13 cellular contexts compared by ENCODE assay signal in genomic region chr2:6103949-6104348, GRCh38.
DNase-seq lines count a peak whose midpoint lies in the region; ATAC-seq, FAIRE-seq and TF ChIP-seq lines count a peak whose summit lies in the region.
"Had no signal": no experiment of that assay in that cellular context is flagged by ENCODE, and none has a peak within 500 bp of the region (broad histone marks: within the 10 kb centered on the region; RNA-seq: fewer than 3 reads in every experiment).

No MANE protein-coding gene starts in this region.

- no peaks in the 10 kb centered on the region for H3K36me3 ChIP-seq in small intestine (ENCODE audit: control insufficient read depth in 2 of 2, insufficient read depth in 2 of 2, low read length in 2 of 2)

- H3K27me3 ChIP-seq in small intestine (ENCODE audit: control insufficient read depth in 2 of 2, insufficient read depth in 2 of 2, low read length in 2 of 2): no peaks in the 10 kb centered on the region

- no peak for TF ChIP-seq POLR2A in lower leg skin (IDR thresholded peaks at IDR 0.05)

- intact Hi-C loops in lower leg skin (cut with DNase I; ENCODE audit: low total_unique reads): no loop called here

- WGBS in small intestine, 3 donors: 18 to 63% (median 49%) methylated on average over 3 of the region's 3 CpGs
- 72 to 83% methylated on average over 3 of the region's 3 CpGs for WGBS in lower leg skin, 2 donors

- no peak for TF ChIP-seq CTCF in lower leg skin (IDR thresholded peaks at IDR 0.05)

- no peak overlapping the region for H3K27ac ChIP-seq in small intestine (ENCODE audit: low read depth in 1 of 2, low read length in 1 of 2)

- H3K4me1 ChIP-seq in small intestine (ENCODE audit: control insufficient read depth in 2 of 2, insufficient read depth in 1 of 2, low read depth in 1 of 2, low read length in 1 of 2): no peaks in the 10 kb centered on the region

- no peak for FAIRE-seq in small intestine (lab: Jason Lieb, UNC)
- FAIRE-seq: TTC549 had no signal

- DNase-seq in NCI-H1417 (lab: John Stamatoyannopoulos, UW) (peak; percentile 34 to 79 (median 72)), NCI-H1417 treated with DMSO at 0.1 percent for 48 hours (lab: John Stamatoyannopoulos, UW) (no peak), NCI-H128 (lab: John Stamatoyannopoulos, UW; ENCODE audit: unreplicated experiment) (peak; percentile 14), OCI-M1 (lab: John Stamatoyannopoulos, UW) (peak; percentile 12), small intestine (peak; percentile 29), lower leg skin (ENCODE audit: low spot score in 2 of 2) (no peak)
- DNase-seq in activated naive CD4-positive, alpha-beta T cell treated with Interleukin-2 at 50 U/mL for 16 hours: no peak
- DNase-seq: 8988T; activated CD8-positive, alpha-beta memory T cell treated with anti-CD3 and anti-CD28 coated beads, Interleukin-2, amount 50 U/mL, for 4 hours; immature natural killer cell had no signal

- no peak for ATAC-seq in GM21825 (IDR thresholded peaks at IDR 0.05; ENCODE audit: unreplicated experiment)
- ATAC-seq: right cardiac atrium had no signal

- H3K4me3 ChIP-seq in small intestine (ENCODE audit: low read depth in 1 of 2, low read length in 2 of 2) (no peak overlapping the region), lower leg skin (ENCODE audit: low read depth, poor library complexity, severe bottlenecking) (no peak overlapping the region)

- no peaks in the 10 kb centered on the region for H3K9me3 ChIP-seq in small intestine (ENCODE audit: control insufficient read depth, low read depth)

Comparison
In these comparisons a context has a peak if more than half of its experiments do, and no peak if none do; other contexts are left out.
1. DNase-seq: peak in NCI-H1417 (3 of 3), NCI-H128 (single experiment), OCI-M1 (single experiment) and small intestine (single experiment); none in NCI-H1417 treated with DMSO at 0.1 percent for 48 hours (single experiment), activated naive CD4-positive, alpha-beta T cell treated with Interleukin-2 at 50 U/mL for 16 hours (single experiment) and lower leg skin (0 of 2).